6 cellular contexts compared by ENCODE assay signal in the genomic region with DNA sequence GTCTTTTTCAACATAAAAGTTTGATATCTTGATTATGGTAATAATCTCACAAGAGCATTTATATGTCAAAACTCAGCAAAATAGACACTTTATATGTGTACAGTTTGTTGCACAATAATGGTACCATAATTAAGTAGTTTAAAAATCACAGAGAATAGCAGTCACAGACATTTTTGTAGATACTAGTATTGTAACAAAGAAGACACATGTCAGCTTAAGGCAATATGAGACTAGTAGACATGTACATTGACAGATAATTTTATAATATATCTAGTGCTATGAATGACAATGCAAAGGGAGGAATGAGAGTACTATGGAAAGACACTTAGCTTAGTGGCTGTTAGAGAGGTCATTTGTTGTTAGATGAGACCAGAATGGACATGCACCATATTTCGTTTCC.
"Had no signal": no experiment of that assay in that cellular context is flagged by ENCODE, and none has a peak within 500 bp of the region (broad histone marks: within the 10 kb centered on the region; RNA-seq: fewer than 3 reads in every experiment).

No MANE protein-coding gene starts in this region.

- H3K4me2 ChIP-seq: KMS-11 had no signal

- DNase-seq: Karpas-422, KBM-7, KG1 had no signal

- FAIRE-seq: HTR-8/SVneo had no signal

- H3K27ac ChIP-seq: HL-60, KMS-11 had no signal

- H3K9ac ChIP-seq: KMS-11 had no signal
